Comparison of ENCODE assay signal across 3 cellular contexts in genomic region chr11:1655168-1656060, GRCh38.
TF ChIP-seq lines count a peak whose summit lies in the region.

No MANE protein-coding gene starts in this region.

TF ChIP-seq in SK-N-SH, 30 proteins besides CTCF, POLR2A, EP300 and RAD21:
- TF ChIP-seq, protein P1, sequence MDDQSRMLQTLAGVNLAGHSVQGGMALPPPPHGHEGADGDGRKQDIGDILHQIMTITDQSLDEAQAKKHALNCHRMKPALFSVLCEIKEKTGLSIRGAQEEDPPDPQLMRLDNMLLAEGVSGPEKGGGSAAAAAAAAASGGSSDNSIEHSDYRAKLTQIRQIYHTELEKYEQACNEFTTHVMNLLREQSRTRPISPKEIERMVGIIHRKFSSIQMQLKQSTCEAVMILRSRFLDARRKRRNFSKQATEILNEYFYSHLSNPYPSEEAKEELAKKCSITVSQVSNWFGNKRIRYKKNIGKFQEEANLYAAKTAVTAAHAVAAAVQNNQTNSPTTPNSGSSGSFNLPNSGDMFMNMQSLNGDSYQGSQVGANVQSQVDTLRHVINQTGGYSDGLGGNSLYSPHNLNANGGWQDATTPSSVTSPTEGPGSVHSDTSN (IDR thresholded peaks at IDR 0.05): no peak
- no peak for TF ChIP-seq SMC3 (IDR thresholded peaks at IDR 0.05; ENCODE audit: low read depth, low read length)

TF ChIP-seq in SK-N-SH treated with all-trans-retinoic acid at 6 μM for 48 hours, 23 proteins besides CTCF, POLR2A, EP300 and RAD21:
- TF ChIP-seq TSHZ2 (CRISPR knock-in tag; IDR thresholded peaks at IDR 0.05): no peak
- TF ChIP-seq, protein P2, sequence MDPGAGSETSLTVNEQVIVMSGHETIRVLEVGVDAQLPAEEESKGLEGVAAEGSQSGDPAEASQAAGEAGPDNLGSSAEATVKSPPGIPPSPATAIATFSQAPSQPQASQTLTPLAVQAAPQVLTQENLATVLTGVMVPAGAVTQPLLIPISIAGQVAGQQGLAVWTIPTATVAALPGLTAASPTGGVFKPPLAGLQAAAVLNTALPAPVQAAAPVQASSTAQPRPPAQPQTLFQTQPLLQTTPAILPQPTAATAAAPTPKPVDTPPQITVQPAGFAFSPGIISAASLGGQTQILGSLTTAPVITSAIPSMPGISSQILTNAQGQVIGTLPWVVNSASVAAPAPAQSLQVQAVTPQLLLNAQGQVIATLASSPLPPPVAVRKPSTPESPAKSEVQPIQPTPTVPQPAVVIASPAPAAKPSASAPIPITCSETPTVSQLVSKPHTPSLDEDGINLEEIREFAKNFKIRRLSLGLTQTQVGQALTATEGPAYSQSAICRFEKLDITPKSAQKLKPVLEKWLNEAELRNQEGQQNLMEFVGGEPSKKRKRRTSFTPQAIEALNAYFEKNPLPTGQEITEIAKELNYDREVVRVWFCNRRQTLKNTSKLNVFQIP (CRISPR knock-in tag; IDR thresholded peaks at IDR 0.05; ENCODE audit: borderline replicate concordance, low read depth): no peak
- TF ChIP-seq BACH2 (CRISPR knock-in tag; IDR thresholded peaks at IDR 0.05; ENCODE audit: borderline replicate concordance): no peak
- TF ChIP-seq ZNF8 (CRISPR knock-in tag; IDR thresholded peaks at IDR 0.05): no peak
- TF ChIP-seq GLIS3 (CRISPR knock-in tag; IDR thresholded peaks at IDR 0.05): no peak
- TF ChIP-seq CSDC2 (CRISPR knock-in tag; IDR thresholded peaks at IDR 0.05): no peak
- TF ChIP-seq ISL1 (CRISPR knock-in tag; IDR thresholded peaks at IDR 0.05): no peak
- no peak for TF ChIP-seq CSRNP3 (CRISPR knock-in tag; IDR thresholded peaks at IDR 0.05)
- TF ChIP-seq ZFP3 (CRISPR knock-in tag; IDR thresholded peaks at IDR 0.05): no peak
- TF ChIP-seq TCF4 (CRISPR knock-in tag; IDR thresholded peaks at IDR 0.05; ENCODE audit: borderline replicate concordance): no peak
- no peak for TF ChIP-seq ESRRG (CRISPR knock-in tag; IDR thresholded peaks at IDR 0.05)
- no peak for TF ChIP-seq PPARA (CRISPR knock-in tag; IDR thresholded peaks at IDR 0.05; ENCODE audit: borderline replicate concordance)
- TF ChIP-seq SNAI2 (CRISPR knock-in tag; IDR thresholded peaks at IDR 0.05): no peak
- no peak for TF ChIP-seq PATZ1 (CRISPR knock-in tag; IDR thresholded peaks at IDR 0.05; ENCODE audit: borderline replicate concordance)
- TF ChIP-seq ZFP30 (CRISPR knock-in tag; IDR thresholded peaks at IDR 0.05): no peak
- no peak for TF ChIP-seq CREB5 (CRISPR knock-in tag; IDR thresholded peaks at IDR 0.05; ENCODE audit: low read depth)
- TF ChIP-seq ZC3H10 (CRISPR knock-in tag; IDR thresholded peaks at IDR 0.05): no peak

TF ChIP-seq in H1, 55 proteins besides CTCF, POLR2A, EP300 and RAD21:
- TF ChIP-seq CTBP2 (IDR thresholded peaks at IDR 0.05; ENCODE audit: borderline replicate concordance, insufficient read depth, insufficient read length, low read length) (no peak), TBP (IDR thresholded peaks at IDR 0.05; ENCODE audit: low read depth, low read length) (no peak), GABPA (IDR thresholded peaks at IDR 0.05; ENCODE audit: borderline replicate concordance, insufficient read depth, low read length) (no peak), JUN (IDR thresholded peaks at IDR 0.05; ENCODE audit: low read depth, low read length) (no peak), CHD1 (IDR thresholded peaks at IDR 0.05; ENCODE audit: low read depth, low read length) (no peak), NANOG (IDR thresholded peaks at IDR 0.05; ENCODE audit: insufficient read depth, low read depth, low read length, poor library complexity, severe bottlenecking) (no peak), SIRT6 (IDR thresholded peaks at IDR 0.05; ENCODE audit: low read length) (no peak), FOSL1 (IDR thresholded peaks at IDR 0.05; ENCODE audit: insufficient read depth, low read depth, low read length) (no peak), RXRA (IDR thresholded peaks at IDR 0.05; ENCODE audit: insufficient read depth, low read depth, low read length) (no peak), SUZ12 (IDR thresholded peaks at IDR 0.05; ENCODE audit: low read length) (no peak), EGR1 (IDR thresholded peaks at IDR 0.05; ENCODE audit: borderline replicate concordance, low read depth, low read length) (no peak), SP4 (IDR thresholded peaks at IDR 0.05; ENCODE audit: low read length) (no peak), SP2 (IDR thresholded peaks at IDR 0.05; ENCODE audit: low read length) (no peak), ATF2 (IDR thresholded peaks at IDR 0.05; ENCODE audit: low read length) (no peak), E2F6 (IDR thresholded peaks at IDR 0.05) (no peak), MAFK (IDR thresholded peaks at IDR 0.05; ENCODE audit: low read depth, low read length) (no peak), YY1 (IDR thresholded peaks at IDR 0.05; ENCODE audit: low read depth, low read length) (no peak), CBX8 (IDR thresholded peaks at IDR 0.05; ENCODE audit: borderline replicate concordance, low read depth, low read length) (no peak), CEBPB (IDR thresholded peaks at IDR 0.05; ENCODE audit: low read depth, low read length) (no peak), BCL11A (IDR thresholded peaks at IDR 0.05; ENCODE audit: low read depth in 2 of 2, low read length in 2 of 2) (no peak)
TF ChIP-seq in H1: peak in this region for 0.
